8 cellular contexts compared by ENCODE assay signal in the genomic region with DNA sequence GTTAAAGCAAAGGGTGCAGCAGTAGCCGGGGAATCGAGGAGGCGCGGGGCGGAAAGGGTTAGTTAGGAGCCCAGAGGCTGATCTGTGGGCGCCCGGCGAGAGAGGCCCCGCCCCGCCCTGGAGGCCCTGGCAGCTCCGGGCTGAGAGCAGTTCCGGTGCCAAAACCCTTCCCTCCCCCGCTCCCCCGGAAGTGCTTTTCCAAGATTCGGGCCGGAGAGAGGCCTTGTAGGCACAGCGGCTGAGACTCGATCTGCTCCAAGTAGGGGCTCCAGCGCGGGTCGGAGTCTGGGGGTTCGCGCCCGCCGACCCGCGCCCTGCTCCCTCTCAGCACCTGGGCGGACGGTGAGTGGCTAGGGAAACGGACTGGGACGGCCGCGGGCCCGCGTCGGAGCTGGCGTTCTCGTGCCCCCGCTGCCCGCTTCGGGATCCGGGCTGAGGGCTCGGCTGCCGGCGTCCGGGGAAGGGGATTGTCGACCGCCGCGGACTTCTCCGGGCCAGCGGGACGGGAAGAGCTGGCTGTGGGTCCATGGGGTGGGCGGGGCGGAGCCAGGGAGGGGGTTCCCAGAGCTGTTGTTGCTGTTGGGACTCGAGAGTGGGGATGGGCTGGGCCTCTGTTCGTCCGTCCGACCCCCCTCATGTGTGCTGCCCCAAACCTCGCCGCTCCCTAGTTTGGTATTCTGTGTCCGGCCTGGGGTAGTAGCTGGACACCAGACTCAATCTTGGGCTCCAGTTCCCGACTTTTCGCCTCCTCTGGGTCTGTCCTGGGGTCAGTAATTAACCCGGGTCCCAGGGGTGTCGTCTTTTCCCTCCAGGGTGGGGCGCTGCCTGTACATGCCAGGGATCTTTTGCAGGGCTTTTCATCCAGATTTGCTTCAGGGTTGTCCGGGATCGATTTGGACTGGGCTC. TPM values are rescaled to one million over a fixed set of nuclear protein-coding genes. Genes with fewer than 3 reads are reported as not detected.
DNase-seq lines count a peak whose midpoint lies in the region; ATAC-seq and TF ChIP-seq lines count a peak whose summit lies in the region.

A gene with protein sequence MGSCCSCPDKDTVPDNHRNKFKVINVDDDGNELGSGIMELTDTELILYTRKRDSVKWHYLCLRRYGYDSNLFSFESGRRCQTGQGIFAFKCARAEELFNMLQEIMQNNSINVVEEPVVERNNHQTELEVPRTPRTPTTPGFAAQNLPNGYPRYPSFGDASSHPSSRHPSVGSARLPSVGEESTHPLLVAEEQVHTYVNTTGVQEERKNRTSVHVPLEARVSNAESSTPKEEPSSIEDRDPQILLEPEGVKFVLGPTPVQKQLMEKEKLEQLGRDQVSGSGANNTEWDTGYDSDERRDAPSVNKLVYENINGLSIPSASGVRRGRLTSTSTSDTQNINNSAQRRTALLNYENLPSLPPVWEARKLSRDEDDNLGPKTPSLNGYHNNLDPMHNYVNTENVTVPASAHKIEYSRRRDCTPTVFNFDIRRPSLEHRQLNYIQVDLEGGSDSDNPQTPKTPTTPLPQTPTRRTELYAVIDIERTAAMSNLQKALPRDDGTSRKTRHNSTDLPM (plus strand): TSS at position 200 of the 906 bp plus-strand sequence. CDS start 98,643 bp downstream, outside the sequence.

- H3K27me3 ChIP-seq in muscle layer of duodenum (ENCODE audit: low read depth, low read length): no peaks in the 10 kb centered on the region

- peaks cover 0 to 6% of the 10 kb centered on the region in 2 donors for H3K36me3 ChIP-seq in muscle layer of duodenum (ENCODE audit: control insufficient read depth in 1 of 2, insufficient read depth in 2 of 2, low read length in 2 of 2)

- H3K36me3 Mint-ChIP-seq in activated T-cell treated with anti-CD3 and anti-CD28 coated beads, Interleukin-2, amount 50 U/mL, for 24 hours (ENCODE audit: low read depth): peaks cover 22% of the 10 kb centered on the region

- no peaks in the 10 kb centered on the region for H3K9me3 ChIP-seq in muscle layer of duodenum (ENCODE audit: control insufficient read depth in 1 of 2, low read length in 2 of 2)

- H3K27ac ChIP-seq in muscle layer of duodenum (ENCODE audit: low read length): peak within 1 kb of the TSS; percentile 83

- no peaks in the 10 kb centered on the region for H3K27me3 Mint-ChIP-seq in activated T-cell treated with anti-CD3 and anti-CD28 coated beads, Interleukin-2, amount 50 U/mL, for 24 hours

- peaks cover 11 to 45% of the 10 kb centered on the region in 2 donors for H3K4me1 ChIP-seq in muscle layer of duodenum (ENCODE audit: control insufficient read depth in 1 of 2, insufficient read depth in 2 of 2, low read length in 2 of 2)

- DNase-seq in DMS53 (lab: John Stamatoyannopoulos, UW) (peak; percentile 97), OCI-M2 (lab: John Stamatoyannopoulos, UW; ENCODE audit: unreplicated experiment) (peak; percentile 39)
- peak; percentile 90 for DNase-seq in activated T-cell treated with anti-CD3 and anti-CD28 coated beads, Interleukin-2, amount 50 U/mL, for 24 hours
- peak; percentile 69 to 81 for DNase-seq in stimulated activated CD8-positive, alpha-beta memory T cell treated with anti-CD3 and anti-CD28 coated beads, Interleukin-7, amount 100 ng/mL, for 4 hours (ENCODE audit: low read depth in 2 of 2)

- H3K4me3 Mint-ChIP-seq in activated T-cell treated with anti-CD3 and anti-CD28 coated beads, Interleukin-2, amount 50 U/mL, for 24 hours: peak within 1 kb of the TSS; percentile 98

- ATAC-seq in GM21576 (IDR thresholded peaks at IDR 0.05; ENCODE audit: unreplicated experiment) (peak; percentile 95), esophagus mucosa (peak; percentile 97)

- H3K4me3 ChIP-seq in muscle layer of duodenum (ENCODE audit: low read depth in 1 of 2, low read length in 2 of 2): peak within 1 kb of the TSS; percentile 87 to 92

- TF ChIP-seq RAD21 in Ishikawa (IDR thresholded peaks at IDR 0.05; ENCODE audit: low read depth): peak; percentile 64

- H3K4me1 Mint-ChIP-seq in activated T-cell treated with anti-CD3 and anti-CD28 coated beads, Interleukin-2, amount 50 U/mL, for 24 hours (ENCODE audit: low read depth): peaks cover 44% of the 10 kb centered on the region

- peak; percentile 42; the same call in 1 of the 2 replicates for TF ChIP-seq EP300 in Ishikawa (IDR thresholded peaks at IDR 0.05; ENCODE audit: borderline replicate concordance)

- H3K27ac Mint-ChIP-seq in activated T-cell treated with anti-CD3 and anti-CD28 coated beads, Interleukin-2, amount 50 U/mL, for 24 hours: peak within 1 kb of the TSS; percentile 98

- no peaks in the 10 kb centered on the region for H3K9me3 Mint-ChIP-seq in activated T-cell treated with anti-CD3 and anti-CD28 coated beads, Interleukin-2, amount 50 U/mL, for 24 hours

TF ChIP-seq in Ishikawa, 13 proteins besides CTCF, POLR2A, EP300 and RAD21:
- peak; percentile 53; the same call in 1 of the 2 replicates for TF ChIP-seq CEBPB (IDR thresholded peaks at IDR 0.05)
- TF ChIP-seq CREB1 (IDR thresholded peaks at IDR 0.05; ENCODE audit: low read depth): no peak
- TF ChIP-seq TEAD4 (IDR thresholded peaks at IDR 0.05): peak; percentile 39; the same call in 1 of the 2 replicates
- TF ChIP-seq ZBTB7A (IDR thresholded peaks at IDR 0.05; ENCODE audit: low read depth): peak; percentile 85; the same call in 1 of the 2 replicates
- peak; percentile 16; the same call in 1 of the 2 replicates for TF ChIP-seq REST (IDR thresholded peaks at IDR 0.05; ENCODE audit: low read depth)
- peak; percentile 81 for TF ChIP-seq EGR1 (IDR thresholded peaks at IDR 0.05)
- TF ChIP-seq YY1 (IDR thresholded peaks at IDR 0.05; ENCODE audit: low read depth): peak; percentile 60; the same call in 1 of the 2 replicates
- TF ChIP-seq, protein P1, sequence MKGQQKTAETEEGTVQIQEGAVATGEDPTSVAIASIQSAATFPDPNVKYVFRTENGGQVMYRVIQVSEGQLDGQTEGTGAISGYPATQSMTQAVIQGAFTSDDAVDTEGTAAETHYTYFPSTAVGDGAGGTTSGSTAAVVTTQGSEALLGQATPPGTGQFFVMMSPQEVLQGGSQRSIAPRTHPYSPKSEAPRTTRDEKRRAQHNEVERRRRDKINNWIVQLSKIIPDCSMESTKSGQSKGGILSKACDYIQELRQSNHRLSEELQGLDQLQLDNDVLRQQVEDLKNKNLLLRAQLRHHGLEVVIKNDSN (IDR thresholded peaks at IDR 0.05): no peak; the same call in 1 of the 2 replicates
- TF ChIP-seq FOXM1 (IDR thresholded peaks at IDR 0.05; ENCODE audit: borderline replicate concordance, low read depth): 0 out of 2 replicates have a peak, but pooled peaks have one; percentile 4
- TF ChIP-seq, protein P2, sequence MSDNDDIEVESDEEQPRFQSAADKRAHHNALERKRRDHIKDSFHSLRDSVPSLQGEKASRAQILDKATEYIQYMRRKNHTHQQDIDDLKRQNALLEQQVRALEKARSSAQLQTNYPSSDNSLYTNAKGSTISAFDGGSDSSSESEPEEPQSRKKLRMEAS (IDR thresholded peaks at IDR 0.05): peak; percentile 68
- peak; percentile 88 for TF ChIP-seq NFIC (IDR thresholded peaks at IDR 0.05)
- peak; percentile 83 for TF ChIP-seq TCF12 (IDR thresholded peaks at IDR 0.05; ENCODE audit: low read depth)
- TF ChIP-seq TAF1 (IDR thresholded peaks at IDR 0.05; ENCODE audit: low read depth): peak; percentile 98

RNA-seq across cellular contexts. Expression of the gene that starts here (rescaled TPM):
- 15.4 TPM for total RNA-seq in esophagus mucosa

Comparison
In these comparisons a context has a peak if more than half of its experiments do, and no peak if none do; other contexts are left out.
1. Peak in every context shown above with its lines: DNase-seq, ATAC-seq, H3K4me3 ChIP-seq and H3K27ac ChIP-seq.
2. DNase-seq: peak in every context shown above with its lines; median percentile 97 in DMS53; 90 in activated T-cell treated with anti-CD3 and anti-CD28 coated beads, Interleukin-2, amount 50 U/mL, for 24 hours; 75 in stimulated activated CD8-positive, alpha-beta memory T cell treated with anti-CD3 and anti-CD28 coated beads, Interleukin-7, amount 100 ng/mL, for 4 hours; 39 in OCI-M2.